Comparison of ENCODE assay signal across 10 cellular contexts in genomic region chr9:34627716-34628655, GRCh38. TPM values are rescaled to one million over a fixed set of nuclear protein-coding genes. Genes with fewer than 3 reads are reported as not detected.
DNase-seq lines count a peak whose midpoint lies in the region; ATAC-seq and TF ChIP-seq lines count a peak whose summit lies in the region.
"Had no signal": no experiment of that assay in that cellular context is flagged by ENCODE, and none has a peak within 500 bp of the region (broad histone marks: within the 10 kb centered on the region; RNA-seq: fewer than 3 reads in every experiment).

No MANE protein-coding gene starts in this region.

- H3K4me3 Mint-ChIP-seq in H9 (peak overlapping the region; percentile 55 to 80), glutamatergic neuron (ENCODE audit: unreplicated experiment) (peak overlapping the region; percentile 95)

- no peak overlapping the region for H3K27ac ChIP-seq in H9 (ENCODE audit: insufficient read length, low read depth, low read length)
- H3K27ac ChIP-seq in WERI-Rb-1, result no peak overlapping the region
- H3K27ac ChIP-seq in psoas muscle, result no peak overlapping the region
- H3K27ac ChIP-seq: transverse colon had no signal

- H3K79me2 ChIP-seq in H9 (ENCODE audit: insufficient read depth, low read length), result no peaks in the 10 kb centered on the region

- H2BK5ac ChIP-seq in H9 (ENCODE audit: insufficient read length, low read length), result no peak overlapping the region

- H3K9ac ChIP-seq in H9 (ENCODE audit: extremely low read depth, insufficient read length, low read length), result no peak overlapping the region

- H2BK120ac ChIP-seq in H9 (ENCODE audit: low read depth, low read length, poor library complexity, severe bottlenecking), result no peak overlapping the region

- H3K27ac Mint-ChIP-seq in H9, result no peak overlapping the region
- H3K27ac Mint-ChIP-seq in glutamatergic neuron (ENCODE audit: unreplicated experiment), result no peak overlapping the region

- H3K27me3 Mint-ChIP-seq in H9 (ENCODE audit: low read depth) (peaks cover 87% of the 10 kb centered on the region), glutamatergic neuron (ENCODE audit: unreplicated experiment) (peaks cover 48% of the 10 kb centered on the region)

- H2BK15ac ChIP-seq in H9 (ENCODE audit: low read depth, low read length), result no peak overlapping the region

- H3K4me1 Mint-ChIP-seq in H9 (peaks cover 17 to 36% of the 10 kb centered on the region in 2 experiments), glutamatergic neuron (ENCODE audit: low read depth, unreplicated experiment) (peaks cover 6% of the 10 kb centered on the region)

- no peaks in the 10 kb centered on the region for H4K20me1 ChIP-seq in H9 (ENCODE audit: control insufficient read depth, insufficient read depth, insufficient read length)

- H3K9me3 ChIP-seq in H9 (ENCODE audit: control insufficient read depth, low read depth, low read length) (no peaks in the 10 kb centered on the region), WERI-Rb-1 (ENCODE audit: severe bottlenecking) (no peaks in the 10 kb centered on the region), psoas muscle (no peaks in the 10 kb centered on the region)
- H3K9me3 ChIP-seq: transverse colon had no signal

- H2BK20ac ChIP-seq in H9 (ENCODE audit: low read depth, low read length, poor library complexity, severe bottlenecking), result no peak overlapping the region

- intact Hi-C loops in psoas muscle (cut with DNase I), result no loop called here

- H2AFZ ChIP-seq in H9 (ENCODE audit: low read length), result no peak overlapping the region

- no peak overlapping the region for H3K18ac ChIP-seq in H9 (ENCODE audit: insufficient read length, low read depth, low read length)

- H2BK12ac ChIP-seq in H9 (ENCODE audit: insufficient read length, low read depth, low read length), result no peak overlapping the region

- H3K36me3 Mint-ChIP-seq in H9 (ENCODE audit: insufficient read depth in 1 of 3, low read depth in 3 of 3) (no peaks in the 10 kb centered on the region; a peak in 2 of 7 replicates), glutamatergic neuron (ENCODE audit: unreplicated experiment) (peaks cover 6% of the 10 kb centered on the region)

- H3K79me1 ChIP-seq in H9 (ENCODE audit: insufficient read depth, low read depth, low read length, poor library complexity, severe bottlenecking), result no peaks in the 10 kb centered on the region

- no peak overlapping the region for H2AK5ac ChIP-seq in H9 (ENCODE audit: insufficient read length, low read length)

- no peak overlapping the region for H3K56ac ChIP-seq in H9 (ENCODE audit: insufficient read length, low read depth, low read length)

- H3K4ac ChIP-seq in H9 (ENCODE audit: low read depth, low read length), result no peak overlapping the region

- no peaks in the 10 kb centered on the region for H3K4me1 ChIP-seq in H9 (ENCODE audit: insufficient read depth, low read length)
- H3K4me1 ChIP-seq in psoas muscle, result peaks cover 9% of the 10 kb centered on the region

- H3K23me2 ChIP-seq in H9 (ENCODE audit: insufficient read length, low read depth, low read length, poor library complexity, severe bottlenecking), result peaks cover 13% of the 10 kb centered on the region

- H3K23ac ChIP-seq in H9 (ENCODE audit: insufficient read length, low read depth, low read length), result no peak overlapping the region

- H3K4me2 ChIP-seq in H9 (ENCODE audit: insufficient read depth, insufficient read length, low read length), result peak overlapping the region; percentile 58

- H3K9me3 Mint-ChIP-seq in H9, result peaks cover 0 to 6% of the 10 kb centered on the region in 2 experiments; a peak in 3 of 5 replicates
- peaks cover 11% of the 10 kb centered on the region for H3K9me3 Mint-ChIP-seq in glutamatergic neuron (ENCODE audit: unreplicated experiment)

- no peak overlapping the region for H4K5ac ChIP-seq in H9 (ENCODE audit: insufficient read length, low read depth, low read length)

- TF ChIP-seq CTCF in H9 (conservative IDR thresholded peaks at IDR 0.05) (no peak), WERI-Rb-1 (IDR thresholded peaks at IDR 0.05; ENCODE audit: low read depth, low read length) (no peak), glutamatergic neuron (IDR thresholded peaks at IDR 0.05; ENCODE audit: partially characterized antibody, unreplicated experiment) (no peak), psoas muscle (IDR thresholded peaks at IDR 0.05) (no peak)

- ATAC-seq in psoas muscle (no peak), GM19452 (IDR thresholded peaks at IDR 0.05; ENCODE audit: unreplicated experiment) (no peak)

- H3K36me3 ChIP-seq in WERI-Rb-1 (no peaks in the 10 kb centered on the region), psoas muscle (ENCODE audit: insufficient read depth in 1 of 2, low read depth in 1 of 2) (no peaks in the 10 kb centered on the region)
- H3K36me3 ChIP-seq: transverse colon had no signal

- no CpG with 5 or more reads among the region's 20 CpGs for WGBS in H9 (ENCODE audit: extremely low coverage, insufficient read length, low lambda C conversion rate)
- 33 to 37% (median 34%) methylated on average over 19 to 20 of the region's 20 CpGs for WGBS in psoas muscle, 3 donors

- H4K91ac ChIP-seq in H9 (ENCODE audit: insufficient read length, low read depth, low read length), result no peak overlapping the region

- H3K27me3 ChIP-seq in H9 (ENCODE audit: insufficient read depth, low read length) (peaks cover 56% of the 10 kb centered on the region), WERI-Rb-1 (ENCODE audit: insufficient read depth, low read depth, severe bottlenecking) (peaks cover 21% of the 10 kb centered on the region), psoas muscle (ENCODE audit: insufficient read depth in 3 of 3, low read length in 2 of 3) (peaks cover 0 to 72% (median 34%) of the 10 kb centered on the region in 3 donors)

- H3T11ph ChIP-seq in H9 (ENCODE audit: low read length), result no peak overlapping the region

- no peak overlapping the region for H4K8ac ChIP-seq in H9 (replicated peaks; ENCODE audit: insufficient read length, low read depth, low read length)

- DNase-seq in H9 (no peak), WERI-Rb-1 (no peak), glutamatergic neuron (no peak), psoas muscle (no peak), glomerular visceral epithelial cell (ENCODE audit: extremely low spot score) (no peak), NOMO-1 (lab: John Stamatoyannopoulos, UW; ENCODE audit: unreplicated experiment in 2 of 2) (no peak), iPS-NIHi7 (ENCODE audit: extremely low spot score) (no peak)
- DNase-seq: GOT3 had no signal

- peak overlapping the region; percentile 15 for H3K4me3 ChIP-seq in WERI-Rb-1 (ENCODE audit: low read depth, low read length)
- H3K4me3 ChIP-seq in psoas muscle, result peak overlapping the region; percentile 64

- no peak overlapping the region for H3K14ac ChIP-seq in H9 (ENCODE audit: insufficient read depth, low read length)

RNA-seq across cellular contexts. Expression of gene ARID3C, which starts 0.9 kb away (rescaled TPM):
- total RNA-seq in H9 (2021) (not detected in 2 replicates), glutamatergic neuron (ENCODE audit: unreplicated experiment) (not detected), psoas muscle (under 1 TPM in 1 of 4 donors, not detected in 3; 0.16 TPM)
- polyA plus RNA-seq in psoas muscle, result not detected
- total RNA-seq: transverse colon had no signal

RNA-seq across cellular contexts. Expression of gene DCTN3, which starts 7.7 kb away (rescaled TPM):
- total RNA-seq in H9 (2021), result 35.2 and 40.0 TPM in 2 replicates
- 119 TPM for total RNA-seq in glutamatergic neuron (ENCODE audit: unreplicated experiment)
- total RNA-seq in psoas muscle, result 100 to 1,000 TPM in 2 of 4 donors, 10 to 100 TPM in 2; 79.4 to 109 (median 93.8) TPM
- polyA plus RNA-seq in psoas muscle, result 10 to 100 TPM; 52.7 to 96.5 (median 95.8) TPM

RNA-seq across cellular contexts. Expression of gene SIGMAR1, which starts 9.6 kb away (rescaled TPM):
- total RNA-seq in H9 (2021), result 68.2 and 68.3 TPM in 2 replicates
- total RNA-seq in glutamatergic neuron (ENCODE audit: unreplicated experiment), result 44.4 TPM
- 10 to 100 TPM; 13.0 to 16.5 (median 13.8) TPM for total RNA-seq in psoas muscle
- 10 to 100 TPM; 13.8 to 50.1 (median 20.1) TPM for polyA plus RNA-seq in psoas muscle

RNA-seq across cellular contexts. Expression of gene RPP25L, which starts 16.1 kb away (rescaled TPM):
- total RNA-seq in H9 (2021) (16.4 and 17.2 TPM in 2 replicates), glutamatergic neuron (ENCODE audit: unreplicated experiment) (12.6 TPM), psoas muscle (10 to 100 TPM; 63.1 to 84.7 (median 68.3) TPM)
- 100 to 1,000 TPM in 1 of 3 donors, 10 to 100 TPM in 2; 58.5 to 124 (median 70.1) TPM for polyA plus RNA-seq in psoas muscle

RNA-seq across cellular contexts. Expression of gene GALT, which starts 18.5 kb away (rescaled TPM):
- total RNA-seq in H9 (2021) (39.2 and 41.5 TPM in 2 replicates), glutamatergic neuron (ENCODE audit: unreplicated experiment) (57.5 TPM), psoas muscle (10 to 100 TPM; 16.5 to 40.6 (median 27.1) TPM)
- 10 to 100 TPM in 2 of 3 donors, 1 to 10 TPM in 1; 9.5 to 17.7 (median 15.7) TPM for polyA plus RNA-seq in psoas muscle
